In the genomic region with DNA sequence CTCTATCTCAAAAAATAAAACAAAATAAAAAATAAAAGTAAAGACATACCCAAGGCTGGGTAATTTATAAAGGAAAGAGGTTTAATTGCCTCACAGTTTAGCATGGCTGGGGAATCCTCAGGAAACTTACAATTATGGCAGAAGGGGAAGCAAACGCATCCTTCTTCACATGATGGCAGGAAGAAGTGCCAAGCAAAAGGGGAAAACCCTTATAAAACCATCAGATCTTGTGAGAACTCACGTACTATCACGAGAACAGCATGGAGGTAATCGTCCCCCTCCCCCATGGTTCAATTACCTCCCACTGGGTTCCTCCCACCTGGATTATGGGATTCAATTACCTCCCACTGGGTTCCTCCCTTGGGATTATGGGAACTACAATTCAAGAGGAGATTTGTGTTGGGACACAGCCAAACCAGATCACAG, we compare ENCODE assay signal across 15 cellular contexts. TPM values are rescaled to one million over a fixed set of nuclear protein-coding genes. Genes with fewer than 3 reads are reported as not detected.
DNase-seq lines count a peak whose midpoint lies in the region; ATAC-seq and TF ChIP-seq lines count a peak whose summit lies in the region.
"Had no signal": no experiment of that assay in that cellular context is flagged by ENCODE, and none has a peak within 500 bp of the region (broad histone marks: within the 10 kb centered on the region; RNA-seq: fewer than 3 reads in every experiment).

No MANE protein-coding gene starts in this region.

- H3K4me3 ChIP-seq in BLaER1 (no peak overlapping the region), GM12865 (ENCODE audit: low read depth, low read length) (peak overlapping the region; percentile 90), SK-N-SH (ENCODE audit: low read depth in 2 of 2, low read length in 1 of 2) (no peak overlapping the region)
- H3K4me3 ChIP-seq: gastroesophageal sphincter, Peyer's patch had no signal

- POLR2A ChIA-PET in T-cell (lab: Charles Lee) (no interaction called here), SK-N-SH (lab: Yijun Ruan, JAX) (no interaction called here)

- H3K27ac ChIP-seq in BLaER1 (no peak overlapping the region), SK-N-SH (ENCODE audit: low read depth in 2 of 2, low read length in 1 of 2) (no peak overlapping the region)
- H3K27ac ChIP-seq: gastroesophageal sphincter had no signal

- peaks cover 34% of the 10 kb centered on the region for H3K36me3 ChIP-seq in BLaER1
- H3K36me3 ChIP-seq in SK-N-SH (replicated peaks in 1 of 2; ENCODE audit: control insufficient read depth in 1 of 2, insufficient read depth in 2 of 2, low read length in 1 of 2): no peaks in the 10 kb centered on the region
- H3K36me3 ChIP-seq: gastroesophageal sphincter had no signal

- no peak for TF ChIP-seq RAD21 in SK-N-SH (IDR thresholded peaks at IDR 0.05; ENCODE audit: low read length)

- CTCF ChIA-PET in T-cell (lab: Charles Lee) (interaction anchor here in 1 of 2 donors (2.5 kb wide), 1 partner anchor 22 kb away, joined by 11 read pairs; no protein-coding TSS in a partner anchor), SK-N-SH (lab: Yijun Ruan, JAX) (no interaction called here)

- peaks cover 28% of the 10 kb centered on the region for H3K36me3 Mint-ChIP-seq in T-cell
- peaks cover 41% of the 10 kb centered on the region for H3K36me3 Mint-ChIP-seq in effector memory CD8-positive, alpha-beta T cell (ENCODE audit: insufficient read depth)

- 68% methylated on average over 4 of the region's 4 CpGs for WGBS in SK-N-SH (ENCODE audit: low lambda C conversion rate)

- ATAC-seq in T-cell (replicated peaks in 1 of 4): no peak
- ATAC-seq in effector memory CD8-positive, alpha-beta T cell (replicated peaks): no peak
- no peak for ATAC-seq in GM21576 (IDR thresholded peaks at IDR 0.05; ENCODE audit: unreplicated experiment)
- ATAC-seq in GM21447 (IDR thresholded peaks at IDR 0.05; ENCODE audit: unreplicated experiment): no peak
- no peak for ATAC-seq in HG02970 (IDR thresholded peaks at IDR 0.05; ENCODE audit: low FRiP score, unreplicated experiment)
- ATAC-seq: gastroesophageal sphincter had no signal

- H3K27ac Mint-ChIP-seq in T-cell: peak overlapping the region; percentile 90 to 98
- H3K27ac Mint-ChIP-seq in effector memory CD8-positive, alpha-beta T cell: peak overlapping the region; percentile 77 to 92
- H3K27ac Mint-ChIP-seq: progenitor cell of endocrine pancreas had no signal

- TF ChIP-seq EP300 in SK-N-SH (IDR thresholded peaks at IDR 0.05; ENCODE audit: borderline replicate concordance in 1 of 2, low read depth in 1 of 2, low read length in 1 of 2): no peak

- H2AFZ ChIP-seq in SK-N-SH (ENCODE audit: low read depth): no peak overlapping the region

- H3K9me2 ChIP-seq in SK-N-SH: no peaks in the 10 kb centered on the region

- peaks cover 4% of the 10 kb centered on the region for H3F3A ChIP-seq in SK-N-SH (replicated peaks; ENCODE audit: insufficient read depth)

- peaks cover 30% of the 10 kb centered on the region for H4K20me1 ChIP-seq in BLaER1
- H4K20me1 ChIP-seq in SK-N-SH (ENCODE audit: insufficient read depth): no peaks in the 10 kb centered on the region

- H3K27me3 Mint-ChIP-seq in T-cell: no peaks in the 10 kb centered on the region
- H3K27me3 Mint-ChIP-seq in effector memory CD8-positive, alpha-beta T cell: no peaks in the 10 kb centered on the region

- H3K4me1 ChIP-seq in BLaER1: peaks cover 50% of the 10 kb centered on the region
- no peaks in the 10 kb centered on the region for H3K4me1 ChIP-seq in SK-N-SH (ENCODE audit: control insufficient read depth in 1 of 2, insufficient read depth in 2 of 2, low read depth in 1 of 2, low read length in 1 of 2)
- H3K4me1 ChIP-seq: gastroesophageal sphincter had no signal

- peak overlapping the region; percentile 43 for H3K4me2 ChIP-seq in BLaER1
- H3K4me2 ChIP-seq in SK-N-SH: no peak overlapping the region

- H3K27me3 ChIP-seq in BLaER1 (no peaks in the 10 kb centered on the region), SK-N-SH (ENCODE audit: insufficient read depth) (no peaks in the 10 kb centered on the region; the same call in 1 of the 2 replicates)
- H3K27me3 ChIP-seq: Peyer's patch had no signal

- H3K79me2 ChIP-seq in SK-N-SH (ENCODE audit: insufficient read depth): no peaks in the 10 kb centered on the region

- no peaks in the 10 kb centered on the region for H3K9me3 ChIP-seq in BLaER1
- H3K9me3 ChIP-seq in SK-N-SH: no peaks in the 10 kb centered on the region
- H3K9me3 ChIP-seq: gastroesophageal sphincter, Peyer's patch had no signal

- no peak overlapping the region for H3K9ac ChIP-seq in BLaER1
- no peak overlapping the region for H3K9ac ChIP-seq in SK-N-SH

- H3K4me1 Mint-ChIP-seq in T-cell: peaks cover 96 to 100% (median 96%) of the 10 kb centered on the region in 3 donors
- peaks cover 75 to 76% of the 10 kb centered on the region in 2 donors for H3K4me1 Mint-ChIP-seq in effector memory CD8-positive, alpha-beta T cell (ENCODE audit: low read depth in 2 of 2)

- TF ChIP-seq CTCF in GM12865 (IDR thresholded peaks at IDR 0.05; ENCODE audit: insufficient read depth, low read depth, low read length, missing control alignments): no peak
- TF ChIP-seq CTCF in SK-N-SH (IDR thresholded peaks at IDR 0.05): no peak

- peaks cover 0 to 5% (median 5%) of the 10 kb centered on the region in 3 donors for H3K9me3 Mint-ChIP-seq in T-cell
- H3K9me3 Mint-ChIP-seq in effector memory CD8-positive, alpha-beta T cell: no peaks in the 10 kb centered on the region

- peak overlapping the region; percentile 65 to 70 (median 69) for H3K4me3 Mint-ChIP-seq in T-cell
- peak overlapping the region; percentile 42 to 52 for H3K4me3 Mint-ChIP-seq in effector memory CD8-positive, alpha-beta T cell

- DNase-seq in GM12865 (ENCODE audit: low read depth) (peak; percentile 74), T-cell (no peak), SK-N-SH (no peak)
- no peak for DNase-seq in effector memory CD8-positive, alpha-beta T cell
- DNase-seq: effector CD8-positive, alpha-beta T cell; NCI-H1048; NCI-H226; Peyer's patch; stimulated activated CD4-positive, alpha-beta T cell treated with anti-CD3 and anti-CD28 coated beads, Interleukin-1b, Interleukin-23, amount 100 ng/mL, for 48 hours had no signal

TF ChIP-seq in SK-N-SH, 30 proteins besides CTCF, POLR2A, EP300 and RAD21 (continues in another document):
- no peak for TF ChIP-seq CHD2 (IDR thresholded peaks at IDR 0.05; ENCODE audit: low read length, partially characterized antibody)
- TF ChIP-seq, protein P1, sequence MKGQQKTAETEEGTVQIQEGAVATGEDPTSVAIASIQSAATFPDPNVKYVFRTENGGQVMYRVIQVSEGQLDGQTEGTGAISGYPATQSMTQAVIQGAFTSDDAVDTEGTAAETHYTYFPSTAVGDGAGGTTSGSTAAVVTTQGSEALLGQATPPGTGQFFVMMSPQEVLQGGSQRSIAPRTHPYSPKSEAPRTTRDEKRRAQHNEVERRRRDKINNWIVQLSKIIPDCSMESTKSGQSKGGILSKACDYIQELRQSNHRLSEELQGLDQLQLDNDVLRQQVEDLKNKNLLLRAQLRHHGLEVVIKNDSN (IDR thresholded peaks at IDR 0.05; ENCODE audit: borderline replicate concordance, low read depth): no peak
- TF ChIP-seq YY1 (IDR thresholded peaks at IDR 0.05; ENCODE audit: low read depth): no peak
- no peak for TF ChIP-seq RFX5 (IDR thresholded peaks at IDR 0.05; ENCODE audit: low read length)
- no peak for TF ChIP-seq POLR2AphosphoS5 (IDR thresholded peaks at IDR 0.05; ENCODE audit: low read depth, low read length)
- TF ChIP-seq FOSL2 (IDR thresholded peaks at IDR 0.05; ENCODE audit: borderline replicate concordance, low read depth): no peak
- no peak for TF ChIP-seq JUND (IDR thresholded peaks at IDR 0.05)
- TF ChIP-seq, protein P2, sequence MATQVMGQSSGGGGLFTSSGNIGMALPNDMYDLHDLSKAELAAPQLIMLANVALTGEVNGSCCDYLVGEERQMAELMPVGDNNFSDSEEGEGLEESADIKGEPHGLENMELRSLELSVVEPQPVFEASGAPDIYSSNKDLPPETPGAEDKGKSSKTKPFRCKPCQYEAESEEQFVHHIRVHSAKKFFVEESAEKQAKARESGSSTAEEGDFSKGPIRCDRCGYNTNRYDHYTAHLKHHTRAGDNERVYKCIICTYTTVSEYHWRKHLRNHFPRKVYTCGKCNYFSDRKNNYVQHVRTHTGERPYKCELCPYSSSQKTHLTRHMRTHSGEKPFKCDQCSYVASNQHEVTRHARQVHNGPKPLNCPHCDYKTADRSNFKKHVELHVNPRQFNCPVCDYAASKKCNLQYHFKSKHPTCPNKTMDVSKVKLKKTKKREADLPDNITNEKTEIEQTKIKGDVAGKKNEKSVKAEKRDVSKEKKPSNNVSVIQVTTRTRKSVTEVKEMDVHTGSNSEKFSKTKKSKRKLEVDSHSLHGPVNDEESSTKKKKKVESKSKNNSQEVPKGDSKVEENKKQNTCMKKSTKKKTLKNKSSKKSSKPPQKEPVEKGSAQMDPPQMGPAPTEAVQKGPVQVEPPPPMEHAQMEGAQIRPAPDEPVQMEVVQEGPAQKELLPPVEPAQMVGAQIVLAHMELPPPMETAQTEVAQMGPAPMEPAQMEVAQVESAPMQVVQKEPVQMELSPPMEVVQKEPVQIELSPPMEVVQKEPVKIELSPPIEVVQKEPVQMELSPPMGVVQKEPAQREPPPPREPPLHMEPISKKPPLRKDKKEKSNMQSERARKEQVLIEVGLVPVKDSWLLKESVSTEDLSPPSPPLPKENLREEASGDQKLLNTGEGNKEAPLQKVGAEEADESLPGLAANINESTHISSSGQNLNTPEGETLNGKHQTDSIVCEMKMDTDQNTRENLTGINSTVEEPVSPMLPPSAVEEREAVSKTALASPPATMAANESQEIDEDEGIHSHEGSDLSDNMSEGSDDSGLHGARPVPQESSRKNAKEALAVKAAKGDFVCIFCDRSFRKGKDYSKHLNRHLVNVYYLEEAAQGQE (IDR thresholded peaks at IDR 0.05; ENCODE audit: low read depth, low read length): no peak

RNA-seq across cellular contexts. Expression of a gene that starts 8.3 kb away (rescaled TPM):
- 1 to 10 TPM; 4.6 to 8.7 (median 5.3) TPM for total RNA-seq in T-cell
- 0.02 TPM in 1 of 2 replicates, not detected in the other for polyA plus RNA-seq in SK-N-SH (2012; rRNA removed)
- polyA plus RNA-seq in SK-N-SH (2012; cell fraction: cytosol; rRNA removed): 0.03 TPM in 2 replicates
- 0.01 and 0.04 TPM in 2 replicates for polyA plus RNA-seq in SK-N-SH (2012; cell fraction: nucleus; rRNA removed)
- total RNA-seq: gastroesophageal sphincter, Peyer's patch had no signal

RNA-seq across cellular contexts. Expression of a gene that starts 23.5 kb away (rescaled TPM):
- 100 to 1,000 TPM; 353 to 413 (median 385) TPM for total RNA-seq in T-cell
- 22.6 and 29.9 TPM in 2 replicates for polyA plus RNA-seq in SK-N-SH (2012; rRNA removed)
- polyA plus RNA-seq in SK-N-SH (2012; cell fraction: cytosol; rRNA removed): 14.6 and 19.9 TPM in 2 replicates
- 20.3 and 21.2 TPM in 2 replicates for polyA plus RNA-seq in SK-N-SH (2012; cell fraction: nucleus; rRNA removed)

RNA-seq across cellular contexts. Expression of a gene that starts 32.5 kb away (rescaled TPM):
- 10 to 100 TPM in 4 of 5 donors, 1 to 10 TPM in 1; 9.0 to 26.4 (median 22.0) TPM for total RNA-seq in T-cell
- 47.4 and 47.7 TPM in 2 replicates for polyA plus RNA-seq in SK-N-SH (2012; rRNA removed)
- polyA plus RNA-seq in SK-N-SH (2012; cell fraction: cytosol; rRNA removed): 20.7 and 30.3 TPM in 2 replicates
- polyA plus RNA-seq in SK-N-SH (2012; cell fraction: nucleus; rRNA removed): 103 and 122 TPM in 2 replicates
